37 cellular contexts compared by ENCODE assay signal in genomic region chr10:121270906-121271305, GRCh38.
DNase-seq lines count a peak whose midpoint lies in the region; ATAC-seq, FAIRE-seq and TF ChIP-seq lines count a peak whose summit lies in the region.
"Had no signal": no experiment of that assay in that cellular context is flagged by ENCODE, and none has a peak within 500 bp of the region (broad histone marks: within the 10 kb centered on the region; RNA-seq: fewer than 3 reads in every experiment).

No MANE protein-coding gene starts in this region.

- H3K36me3 Mint-ChIP-seq in nephron progenitor cell (ENCODE audit: low read depth): no peaks in the 10 kb centered on the region
- H3K36me3 Mint-ChIP-seq: CD14-positive monocyte; CD4-positive, alpha-beta memory T cell; CD4-positive, CD25-positive, alpha-beta regulatory T cell; CD8-positive, alpha-beta memory T cell; CD8-positive, alpha-beta T cell had no signal

- intact Hi-C loops in esophagus muscularis mucosa (cut with DNase I) (no loop called here), left cardiac atrium (cut with DNase I) (no loop called here)

- DNase-seq in bronchial epithelial cell (ENCODE audit: low read depth): no peak
- peak; percentile 82 for DNase-seq in esophagus muscularis mucosa (ENCODE audit: extremely low spot score)
- no peak for DNase-seq in nephron progenitor cell
- no peak for DNase-seq in left cardiac atrium
- DNase-seq in GDM1 (lab: John Stamatoyannopoulos, UW): no peak
- no peak for DNase-seq in NCI-H2107 (lab: John Stamatoyannopoulos, UW)
- DNase-seq: 8988T; ACHN; AML-193; BE2C; C1 segment of cervical spinal cord; Caco-2; Calu3; CD4-positive, alpha-beta memory T cell; CD4-positive, alpha-beta T cell; CD4-positive, CD25-positive, alpha-beta regulatory T cell; CD8-positive, alpha-beta memory T cell; CD8-positive, alpha-beta T cell; COR-L47; DMS 273 treated with DMSO at 0.1 percent for 48 hours; DMS153; DMS53; DMS79; DMS79 treated with DMSO at 0.1 percent for 48 hours; DND-41; EL had no signal

- H3K4me1 ChIP-seq in HEK293 (ENCODE audit: control insufficient read depth, insufficient read depth, low read length) (no peaks in the 10 kb centered on the region), esophagus muscularis mucosa (peaks cover 0 to under 1% (median 0%) of the 10 kb centered on the region in 4 donors)
- H3K4me1 ChIP-seq: A549; BE2C; BLaER1; BLaER1 treated with 17β-estradiol and CSF1 and Interleukin-3, amounts not matched to agents 10 nM and 100 nM had no signal

- H3K4me3 Mint-ChIP-seq in nephron progenitor cell: peak overlapping the region; percentile 33
- H3K4me3 Mint-ChIP-seq: B cell; CD14-positive monocyte; CD4-positive, alpha-beta memory T cell; CD4-positive, alpha-beta T cell; CD4-positive, CD25-positive, alpha-beta regulatory T cell; CD8-positive, alpha-beta memory T cell; CD8-positive, alpha-beta T cell had no signal

- POLR2A ChIA-PET in HEK293 (lab: Yijun Ruan, JAX): no interaction called here

- H3K27ac ChIP-seq in HEK293 (ENCODE audit: extremely low read depth, low read depth, low read length): no peak overlapping the region
- H3K27ac ChIP-seq in esophagus muscularis mucosa (replicated peaks in 1 of 4): no peak overlapping the region
- H3K27ac ChIP-seq: 22Rv1; A549; BLaER1; BLaER1 treated with 17β-estradiol and CSF1 and Interleukin-3, amounts not matched to agents 10 nM and 100 nM; C4-2B had no signal

- H3K9me3 ChIP-seq in HEK293 (ENCODE audit: control insufficient read depth, insufficient read depth, low read depth, low read length) (no peaks in the 10 kb centered on the region), esophagus muscularis mucosa (no peaks in the 10 kb centered on the region)
- H3K9me3 ChIP-seq: A549, BE2C, BLaER1, Caco-2 had no signal

- FAIRE-seq in bronchial epithelial cell (lab: Jason Lieb, UNC): peak; percentile 47
- FAIRE-seq: A204.1, A549, D721Med had no signal

- CTCF ChIA-PET in HEK293 (lab: Yijun Ruan, JAX): no interaction called here

- ATAC-seq in left cardiac atrium (no peak), GM18519 (IDR thresholded peaks at IDR 0.05; ENCODE audit: low FRiP score, unreplicated experiment) (no peak)
- ATAC-seq: CD8-positive, alpha-beta T cell had no signal

- H3K27me3 ChIP-seq in bronchial epithelial cell (ENCODE audit: control insufficient read depth, insufficient read depth, low read length): no peaks in the 10 kb centered on the region
- no peaks in the 10 kb centered on the region for H3K27me3 ChIP-seq in esophagus muscularis mucosa
- H3K27me3 ChIP-seq: BE2C; BLaER1; BLaER1 treated with 17β-estradiol and CSF1 and Interleukin-3, amounts not matched to agents 10 nM and 100 nM had no signal

- H3K27ac Mint-ChIP-seq in nephron progenitor cell: peak overlapping the region; percentile 77
- H3K27ac Mint-ChIP-seq: B cell; CD4-positive, alpha-beta memory T cell; CD4-positive, alpha-beta T cell; CD4-positive, CD25-positive, alpha-beta regulatory T cell; CD8-positive, alpha-beta memory T cell; CD8-positive, alpha-beta T cell had no signal

- H3K36me3 ChIP-seq in HEK293 (ENCODE audit: control insufficient read depth in 2 of 2, insufficient read depth in 1 of 2, low read length in 2 of 2): no peaks in the 10 kb centered on the region
- H3K36me3 ChIP-seq in bronchial epithelial cell (ENCODE audit: control insufficient read depth, insufficient read depth, low read length): no peaks in the 10 kb centered on the region
- no peaks in the 10 kb centered on the region for H3K36me3 ChIP-seq in esophagus muscularis mucosa
- H3K36me3 ChIP-seq: BE2C; BLaER1; BLaER1 treated with 17β-estradiol and CSF1 and Interleukin-3, amounts not matched to agents 10 nM and 100 nM had no signal

- TF ChIP-seq CTCF in HEK293 (tag by site-specific recombination; IDR thresholded peaks at IDR 0.05): no peak
- no peak for TF ChIP-seq CTCF in bronchial epithelial cell (IDR thresholded peaks at IDR 0.05; ENCODE audit: insufficient read depth, low read length, severe bottlenecking)
- TF ChIP-seq CTCF in esophagus muscularis mucosa (IDR thresholded peaks at IDR 0.05): no peak
- TF ChIP-seq CTCF in nephron progenitor cell (IDR thresholded peaks at IDR 0.05): no peak

- 83% methylated on average over 7 of the region's 7 CpGs for WGBS in esophagus muscularis mucosa

- H3K4me3 ChIP-seq in HEK293 (ENCODE audit: low read depth, low read length) (no peak overlapping the region), bronchial epithelial cell (ENCODE audit: low read depth, low read length) (no peak overlapping the region), esophagus muscularis mucosa (no peak overlapping the region)
- H3K4me3 ChIP-seq: A549; BLaER1; BLaER1 treated with 17β-estradiol and CSF1 and Interleukin-3, amounts not matched to agents 10 nM and 100 nM had no signal

- TF ChIP-seq EP300 in esophagus muscularis mucosa (IDR thresholded peaks at IDR 0.05): no peak

- TF ChIP-seq POLR2A in esophagus muscularis mucosa (IDR thresholded peaks at IDR 0.05; ENCODE audit: low read depth): no peak

- H3K4me1 Mint-ChIP-seq in nephron progenitor cell: peaks cover 22% of the 10 kb centered on the region
- H3K4me1 Mint-ChIP-seq: B cell; CD14-positive monocyte; CD4-positive, alpha-beta memory T cell; CD4-positive, CD25-positive, alpha-beta regulatory T cell; CD8-positive, alpha-beta memory T cell had no signal

- H3K27me3 Mint-ChIP-seq in nephron progenitor cell (ENCODE audit: low read depth, poor library complexity): peaks cover 56% of the 10 kb centered on the region
- H3K27me3 Mint-ChIP-seq: B cell; CD4-positive, alpha-beta memory T cell; CD4-positive, alpha-beta T cell had no signal

- H3K9me3 Mint-ChIP-seq in nephron progenitor cell: no peaks in the 10 kb centered on the region
- H3K9me3 Mint-ChIP-seq: CD4-positive, alpha-beta T cell; CD8-positive, alpha-beta T cell had no signal

TF ChIP-seq in HEK293, 187 proteins besides CTCF, POLR2A, EP300 and RAD21:
- TF ChIP-seq ZNF184 (tag by site-specific recombination; IDR thresholded peaks at IDR 0.05): no peak
- no peak for TF ChIP-seq ZNF549 (tag by site-specific recombination; IDR thresholded peaks at IDR 0.05)
- TF ChIP-seq ZNF791 (tag by site-specific recombination; IDR thresholded peaks at IDR 0.05): no peak
- peak; percentile 80 for TF ChIP-seq SCRT2 (tag by site-specific recombination; IDR thresholded peaks at IDR 0.05)
- TF ChIP-seq SCRT1 (tag by site-specific recombination; IDR thresholded peaks at IDR 0.05; ENCODE audit: borderline replicate concordance): peak; percentile 55; the same call in 1 of the 2 replicates
